Comparison of ENCODE assay signal across 17 cellular contexts in the genomic region with DNA sequence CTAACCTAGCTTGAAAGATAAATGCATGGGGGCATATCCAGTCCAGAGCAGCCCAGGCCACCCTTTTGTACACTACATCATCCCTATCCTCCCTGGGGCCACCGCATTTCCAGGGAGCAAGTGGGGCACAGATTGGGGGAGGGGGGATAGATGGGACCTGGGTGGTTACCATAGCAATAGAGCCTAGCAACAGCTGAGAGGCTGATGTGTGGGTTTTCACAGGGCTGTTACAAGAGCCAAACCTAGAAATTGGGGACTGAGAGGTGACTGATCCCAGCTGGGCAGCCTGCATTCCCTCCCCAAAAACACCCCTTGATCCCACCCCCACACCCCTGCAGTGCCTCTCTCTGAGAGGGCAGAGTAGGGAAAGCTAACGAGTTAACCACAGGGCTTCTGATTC. TPM values are rescaled to one million over a fixed set of nuclear protein-coding genes. Genes with fewer than 3 reads are reported as not detected.
"Had no signal": no experiment of that assay in that cellular context is flagged by ENCODE, and none has a peak within 500 bp of the region (broad histone marks: within the 10 kb centered on the region; RNA-seq: fewer than 3 reads in every experiment).

No MANE protein-coding gene starts in this region.

- H3K27me3 Mint-ChIP-seq: central memory CD8-positive, alpha-beta T cell; naive thymus-derived CD8-positive, alpha-beta T cell had no signal

- H3K4me3 Mint-ChIP-seq: central memory CD8-positive, alpha-beta T cell had no signal

- H3K27me3 ChIP-seq: thyroid gland had no signal

- H3K27ac ChIP-seq: coronary artery, lower lobe of right lung, thyroid gland, WERI-Rb-1 had no signal

- H3K9me3 ChIP-seq: lower lobe of right lung, thyroid gland had no signal

- FAIRE-seq: endometrium, frontal cortex, keratinocyte, urothelium cell line had no signal

- H3K4me3 ChIP-seq: coronary artery, lower lobe of right lung, thyroid gland had no signal

- DNase-seq: activated CD4-positive, alpha-beta T cell treated with anti-CD3 and anti-CD28 coated beads for 1 hour; activated gamma-delta T cell treated with Interleukin-2 at 50 U/mL for 16 hours; lower lobe of right lung; naive thymus-derived CD8-positive, alpha-beta T cell; retina; stimulated activated CD8-positive, alpha-beta memory T cell treated with anti-CD3 and anti-CD28 coated beads, Interleukin-4, amount 100 ng/mL, for 48 hours; stimulated activated naive CD4-positive, alpha-beta T cell treated with Interleukin-2 at 50 U/mL for 16 hours; thyroid gland; WERI-Rb-1 had no signal

- ATAC-seq: lower lobe of right lung; naive thymus-derived CD8-positive, alpha-beta T cell had no signal

- H3K9me3 Mint-ChIP-seq: central memory CD8-positive, alpha-beta T cell; naive thymus-derived CD8-positive, alpha-beta T cell had no signal

- H3K36me3 ChIP-seq: lower lobe of right lung, thyroid gland had no signal

RNA-seq across cellular contexts. Expression of a gene that starts 7.7 kb away (rescaled TPM):
- total RNA-seq: subcutaneous adipose tissue; T-helper 2 cell treated with Interferon-gamma antibody and Interleukin-4, amounts not matched to agents 100 ng/mL and 5 ng/mL, for 36 hours had no signal
- polyA plus RNA-seq: keratinocyte had no signal
